In the genomic region with DNA sequence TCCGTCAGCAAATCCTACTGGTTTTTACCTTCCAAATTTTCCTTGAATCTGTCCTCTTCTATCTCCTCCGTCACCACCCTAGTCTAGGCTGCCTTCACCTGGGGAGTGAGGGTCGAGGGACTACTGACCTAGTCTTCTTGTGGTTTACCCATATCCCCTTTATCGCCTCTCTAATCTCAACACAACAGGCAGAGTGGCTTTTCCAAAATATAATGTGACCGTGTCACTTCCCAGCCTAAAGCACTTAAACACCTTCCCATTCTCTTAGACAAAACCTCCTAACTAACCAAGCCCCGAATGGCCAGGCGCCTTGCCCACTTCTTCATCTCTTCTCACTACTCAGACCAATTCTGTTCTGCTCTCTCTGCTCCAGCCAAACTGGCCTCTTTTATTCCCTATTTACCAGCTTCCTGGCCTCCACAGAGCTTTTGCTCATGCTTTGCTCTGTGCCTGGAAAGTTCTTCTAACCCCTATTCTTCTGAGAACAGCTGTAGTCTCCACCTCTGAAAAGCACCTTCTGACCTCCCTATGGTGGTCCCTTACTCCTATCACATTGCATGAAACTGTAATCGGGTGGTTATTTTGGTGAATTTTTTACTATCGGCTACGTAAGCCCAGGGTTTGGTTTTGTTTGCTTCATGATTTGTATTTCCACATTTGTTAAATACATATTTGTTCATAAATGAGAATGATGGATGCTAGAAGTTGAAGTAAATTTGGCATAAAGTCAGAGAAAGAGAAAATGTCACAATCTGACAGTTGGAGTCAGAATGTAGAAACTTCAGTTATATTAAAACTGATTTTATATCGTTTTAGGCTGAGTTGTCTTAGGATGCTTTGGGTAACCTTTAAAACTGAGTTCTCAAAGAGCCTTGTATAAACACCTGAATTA, we compare ENCODE assay signal across 1 cellular context.
TF ChIP-seq lines count a peak whose summit lies in the region.

No MANE protein-coding gene starts in this region.

TF ChIP-seq in endothelial cell of umbilical vein, 7 proteins besides CTCF, POLR2A, EP300 and RAD21:
- peak; percentile 17 for TF ChIP-seq EZH2 (IDR thresholded peaks at IDR 0.05; ENCODE audit: borderline replicate concordance, low read depth, low read length, severe bottlenecking)
- TF ChIP-seq GATA2 (IDR thresholded peaks at IDR 0.05; ENCODE audit: insufficient read depth, insufficient read length, low read depth, low read length) = no peak
